In genomic region chr17:59371426-59372099, GRCh38 we compare ENCODE assay signal across 8 cellular contexts. TPM values are rescaled to one million over a fixed set of nuclear protein-coding genes. Genes with fewer than 3 reads are reported as not detected.
DNase-seq lines count a peak whose midpoint lies in the region; ATAC-seq and TF ChIP-seq lines count a peak whose summit lies in the region.

No MANE protein-coding gene starts in this region.

- POLR2A ChIA-PET in CD8-positive, alpha-beta T cell (lab: Charles Lee), result interaction anchor here (1.3 kb wide), 1 partner anchor 9 kb away, joined by 3 read pairs; no protein-coding TSS in a partner anchor

- 10 to 18% (median 14%) methylated on average over 5 of the region's 5 CpGs for WGBS in psoas muscle, 3 donors

- no peaks in the 10 kb centered on the region for H3K9me3 ChIP-seq in CD8-positive, alpha-beta T cell (ENCODE audit: low read length)
- H3K9me3 ChIP-seq in WERI-Rb-1 (ENCODE audit: severe bottlenecking) (no peaks in the 10 kb centered on the region), psoas muscle (no peaks in the 10 kb centered on the region)

- no peak for TF ChIP-seq CTCF in CD8-positive, alpha-beta T cell (IDR thresholded peaks at IDR 0.05)
- TF ChIP-seq CTCF in WERI-Rb-1 (IDR thresholded peaks at IDR 0.05; ENCODE audit: low read depth, low read length), result no peak
- no peak for TF ChIP-seq CTCF in psoas muscle (IDR thresholded peaks at IDR 0.05)

- no peak overlapping the region for H3K27ac ChIP-seq in CD8-positive, alpha-beta T cell (ENCODE audit: low read depth, low read length)
- H3K27ac ChIP-seq in WERI-Rb-1, result peak overlapping the region; percentile 97
- H3K27ac ChIP-seq in psoas muscle, result peak overlapping the region; percentile 92

- H3K27ac Mint-ChIP-seq in CD8-positive, alpha-beta T cell, result peak overlapping the region; percentile 95

- H3K4me3 Mint-ChIP-seq in CD8-positive, alpha-beta T cell, result no peak overlapping the region

- no peak for DNase-seq in CD8-positive, alpha-beta T cell
- DNase-seq in WERI-Rb-1 (peak; percentile 64), left cardiac atrium (peak; percentile 61), psoas muscle (peak; percentile 79 to 89), NCI-H187 treated with DMSO at 0.1 percent for 48 hours (lab: John Stamatoyannopoulos, UW) (no peak)
- DNase-seq in activated CD4-positive, CD25-positive, alpha-beta regulatory T cell (lab: John Stamatoyannopoulos, UW), result no peak

- H3K4me3 ChIP-seq in CD8-positive, alpha-beta T cell (ENCODE audit: low read depth, low read length), result no peak overlapping the region
- H3K4me3 ChIP-seq in WERI-Rb-1 (ENCODE audit: low read depth, low read length) (peak overlapping the region; percentile 4), psoas muscle (peak overlapping the region; percentile 50)

- CTCF ChIA-PET in CD8-positive, alpha-beta T cell (lab: Charles Lee), result interaction anchor here (2.5 kb wide), 1 partner anchor 42 kb away, joined by 8 read pairs; no protein-coding TSS in a partner anchor

- H3K27me3 ChIP-seq in CD8-positive, alpha-beta T cell (ENCODE audit: insufficient read depth, low read length), result no peaks in the 10 kb centered on the region
- H3K27me3 ChIP-seq in WERI-Rb-1 (ENCODE audit: insufficient read depth, low read depth, severe bottlenecking), result no peaks in the 10 kb centered on the region
- no peaks in the 10 kb centered on the region for H3K27me3 ChIP-seq in psoas muscle (ENCODE audit: insufficient read depth in 3 of 3, low read length in 2 of 3)

- peaks cover 86% of the 10 kb centered on the region for H3K4me1 ChIP-seq in CD8-positive, alpha-beta T cell (ENCODE audit: insufficient read depth, low read length)
- peaks cover 99% of the 10 kb centered on the region for H3K4me1 ChIP-seq in psoas muscle

- no peaks in the 10 kb centered on the region for H3K9me3 Mint-ChIP-seq in CD8-positive, alpha-beta T cell

- H3K36me3 ChIP-seq in CD8-positive, alpha-beta T cell (ENCODE audit: insufficient read depth, low read length), result no peaks in the 10 kb centered on the region
- H3K36me3 ChIP-seq in WERI-Rb-1 (no peaks in the 10 kb centered on the region), psoas muscle (ENCODE audit: insufficient read depth in 1 of 2, low read depth in 1 of 2) (no peaks in the 10 kb centered on the region)

- intact Hi-C loops in CD8-positive, alpha-beta T cell (cut with DNase I, micrococcal nuclease), result no loop called here
- intact Hi-C loops in left cardiac atrium (cut with DNase I) (loop anchor here in 1 of 2 donors (5.0 kb wide), 1 partner anchor 56 kb away; no protein-coding TSS in a partner anchor), psoas muscle (cut with DNase I) (loop anchor here (1.0 to 5.0 kb wide), 3 partner anchors 39 to 56 kb away; no protein-coding TSS in a partner anchor)

- ATAC-seq in CD8-positive, alpha-beta T cell, result no peak
- ATAC-seq in left cardiac atrium (peak; percentile 45 to 75), psoas muscle (peak; percentile 50 to 75 (median 66)), HG03439 (IDR thresholded peaks at IDR 0.05; ENCODE audit: unreplicated experiment) (no peak), HG03025 (IDR thresholded peaks at IDR 0.05; ENCODE audit: low FRiP score, unreplicated experiment) (no peak)

- H3K27me3 Mint-ChIP-seq in CD8-positive, alpha-beta T cell (ENCODE audit: low read depth), result no peaks in the 10 kb centered on the region

- H3K4me1 Mint-ChIP-seq in CD8-positive, alpha-beta T cell (ENCODE audit: low read depth), result peaks cover 92% of the 10 kb centered on the region

- H3K36me3 Mint-ChIP-seq in CD8-positive, alpha-beta T cell, result peaks cover 2% of the 10 kb centered on the region

RNA-seq across cellular contexts. Expression of gene YPEL2, which starts 40.1 kb away (rescaled TPM):
- total RNA-seq in CD8-positive, alpha-beta T cell, result 10 to 100 TPM; 48.7 to 54.4 TPM
- total RNA-seq in left cardiac atrium, result 10 to 100 TPM; 10.5 to 25.4 TPM
- total RNA-seq in psoas muscle, result 10 to 100 TPM; 19.9 to 47.8 (median 22.3) TPM
- polyA plus RNA-seq in psoas muscle, result 10 to 100 TPM in 1 of 3 donors, 1 to 10 TPM in 2; 1.9 to 10.6 (median 6.9) TPM

Comparison
In these comparisons a context has a peak if more than half of its experiments do, and no peak if none do; other contexts are left out.
1. ATAC-seq: peak in left cardiac atrium (2 of 2) and psoas muscle (4 of 4); none in CD8-positive, alpha-beta T cell (single experiment), HG03439 (single experiment) and HG03025 (single experiment).
2. DNase-seq: peak in WERI-Rb-1 (single experiment), left cardiac atrium (single experiment) and psoas muscle (2 of 2); none in CD8-positive, alpha-beta T cell (0 of 7), activated CD4-positive, CD25-positive, alpha-beta regulatory T cell (0 of 4) and NCI-H187 treated with DMSO at 0.1 percent for 48 hours (single experiment).
3. intact Hi-C loops: an anchor here in psoas muscle (1.0 to 5.0 kb wide); none called in CD8-positive, alpha-beta T cell.